ENCODE assay signal across 2 cellular contexts in genomic region chr5:150313921-150314716, GRCh38.
A peak's percentile ranks its signal among the peaks of the same experiment; 100 is the strongest.
TF ChIP-seq lines count a peak whose summit lies in the region.

No MANE protein-coding gene starts in this region.

TF ChIP-seq in HepG2, 621 proteins besides CTCF, POLR2A, EP300 and RAD21:
- no peak for TF ChIP-seq GZF1 (CRISPR knock-in tag; IDR thresholded peaks at IDR 0.05)
- TF ChIP-seq CEBPB (IDR thresholded peaks at IDR 0.05; ENCODE audit: borderline replicate concordance, low read depth, low read length) = 0 out of 2 replicates have a peak, but pooled peaks have one; percentile 12

TF ChIP-seq in K562, 482 proteins besides CTCF, POLR2A, EP300 and RAD21:
- TF ChIP-seq ZNF384 (IDR thresholded peaks at IDR 0.05; ENCODE audit: low read depth, low read length) (no peak), TFAP4 (CRISPR knock-in tag; IDR thresholded peaks at IDR 0.05; ENCODE audit: borderline replicate concordance) (no peak), NRF1 (conservative IDR thresholded peaks at IDR 0.05 in 1 of 2, IDR thresholded peaks at IDR 0.05 in 1 of 2) (no peak), HOXB6 (CRISPR knock-in tag; IDR thresholded peaks at IDR 0.05; ENCODE audit: borderline replicate concordance) (no peak), ARID2 (IDR thresholded peaks at IDR 0.05) (no peak), ZBTB17 (CRISPR knock-in tag; IDR thresholded peaks at IDR 0.05) (no peak), ZNF263 (CRISPR knock-in tag; IDR thresholded peaks at IDR 0.05; ENCODE audit: borderline replicate concordance) (0 out of 2 replicates have a peak, but pooled peaks have one; percentile 16)
